ENCODE assay signal across 9 cellular contexts in the genomic region with DNA sequence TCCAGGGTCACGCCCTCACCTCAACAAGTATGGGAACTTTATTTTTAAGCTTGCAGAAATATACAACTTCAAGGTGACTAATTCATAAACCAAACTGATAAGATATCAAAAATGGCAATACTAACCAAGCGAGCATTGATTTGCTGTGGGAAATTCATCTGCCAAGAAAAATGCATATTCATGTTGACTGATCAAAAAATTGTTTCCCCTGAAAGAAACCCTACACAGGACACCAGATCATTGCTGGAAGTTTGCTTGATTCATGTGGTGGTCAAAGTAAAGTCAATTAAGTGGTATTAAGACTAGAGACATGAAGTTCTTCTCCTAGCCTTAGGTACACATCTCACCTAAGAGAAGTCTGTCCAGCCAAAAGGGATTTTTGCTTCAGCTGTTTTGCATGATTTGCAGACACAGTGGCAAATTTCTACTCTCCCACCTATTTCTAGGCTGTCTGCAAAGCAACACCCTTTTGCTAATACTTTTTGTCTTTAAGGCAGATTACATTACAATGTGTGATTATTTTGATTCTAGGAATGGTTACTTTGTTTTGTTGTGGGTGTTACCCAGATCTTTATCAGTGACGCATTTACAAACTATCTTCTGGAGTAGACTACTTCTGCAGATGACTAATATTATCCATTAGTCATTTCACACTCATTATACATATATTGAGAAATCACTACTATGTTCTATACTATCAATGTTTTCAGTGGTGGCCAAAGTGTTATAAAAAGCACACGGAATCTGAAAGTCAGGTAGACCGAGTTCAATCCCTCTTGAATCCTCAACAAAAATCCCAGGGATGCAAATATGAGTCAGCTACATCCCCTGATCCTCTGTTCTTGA. TPM values are rescaled to one million over a fixed set of nuclear protein-coding genes. Genes with fewer than 3 reads are reported as not detected.
DNase-seq lines count a peak whose midpoint lies in the region; ATAC-seq and TF ChIP-seq lines count a peak whose summit lies in the region.
"Had no signal": no experiment of that assay in that cellular context is flagged by ENCODE, and none has a peak within 500 bp of the region (broad histone marks: within the 10 kb centered on the region; RNA-seq: fewer than 3 reads in every experiment).

No MANE protein-coding gene starts in this region.

- no peaks in the 10 kb centered on the region for H3K27me3 Mint-ChIP-seq in nephron progenitor cell (ENCODE audit: low read depth, poor library complexity)

- H3K9ac ChIP-seq in smooth muscle cell (ENCODE audit: low read depth), result no peak overlapping the region
- no peak overlapping the region for H3K9ac ChIP-seq in Karpas-422 (ENCODE audit: low read length)

- H3K9me2 ChIP-seq in Karpas-422 (replicated peaks; ENCODE audit: insufficient read depth, low read length), result no peaks in the 10 kb centered on the region

- H3K4me3 ChIP-seq in astrocyte of the cerebellum (ENCODE audit: low read depth, low read length) (no peak overlapping the region), smooth muscle cell (no peak overlapping the region), Karpas-422 (ENCODE audit: low read length) (no peak overlapping the region)

- H3K27ac ChIP-seq in smooth muscle cell (ENCODE audit: low read depth) (peak overlapping the region; percentile 67), Karpas-422 (ENCODE audit: low read length) (no peak overlapping the region)

- 84% methylated on average over 5 of the region's 5 CpGs for WGBS in smooth muscle cell (ENCODE audit: low lambda C conversion rate)

- H3F3A ChIP-seq in smooth muscle cell (ENCODE audit: low read depth), result no peaks in the 10 kb centered on the region

- H3K36me3 Mint-ChIP-seq in nephron progenitor cell (ENCODE audit: low read depth), result peaks cover 10% of the 10 kb centered on the region

- no peaks in the 10 kb centered on the region for H3K79me2 ChIP-seq in smooth muscle cell (ENCODE audit: low read depth)
- H3K79me2 ChIP-seq in Karpas-422 (ENCODE audit: low read length), result no peaks in the 10 kb centered on the region

- ATAC-seq in GM21360 (IDR thresholded peaks at IDR 0.05; ENCODE audit: unreplicated experiment) (peak; percentile 85), HG03521 (IDR thresholded peaks at IDR 0.05; ENCODE audit: unreplicated experiment) (peak; percentile 71)

- no peak overlapping the region for H3K27ac Mint-ChIP-seq in nephron progenitor cell

- peak; percentile 78 for DNase-seq in ELR (ENCODE audit: low read depth)
- DNase-seq in astrocyte of the cerebellum (ENCODE audit: low read depth), result peak; percentile 23
- no peak for DNase-seq in smooth muscle cell (lab: John Stamatoyannopoulos, UW; ENCODE audit: unreplicated experiment)
- DNase-seq in Karpas-422, result no peak
- DNase-seq in nephron progenitor cell, result no peak
- DNase-seq in COR-L47 (lab: John Stamatoyannopoulos, UW), result no peak
- DNase-seq: IMR-90 had no signal

- H3K4me1 Mint-ChIP-seq in nephron progenitor cell, result peaks cover 23% of the 10 kb centered on the region

- H4K20me1 ChIP-seq in smooth muscle cell (ENCODE audit: low read depth), result no peaks in the 10 kb centered on the region
- H4K20me1 ChIP-seq in Karpas-422 (ENCODE audit: insufficient read depth, low read depth, low read length), result no peaks in the 10 kb centered on the region

- H3K4me3 Mint-ChIP-seq in nephron progenitor cell, result no peak overlapping the region

- no peak overlapping the region for H3K4me2 ChIP-seq in smooth muscle cell
- H3K4me2 ChIP-seq in Karpas-422 (ENCODE audit: low read depth, low read length, poor library complexity, severe bottlenecking), result no peak overlapping the region

- in situ Hi-C loops in astrocyte of the cerebellum (cut with HindIII; ENCODE audit: low sequenced_read_pairs), result no loop called here

- H3K36me3 ChIP-seq in smooth muscle cell (ENCODE audit: low read depth) (no peaks in the 10 kb centered on the region), Karpas-422 (ENCODE audit: insufficient read depth, low read length) (no peaks in the 10 kb centered on the region)

- H3K27me3 ChIP-seq in smooth muscle cell (ENCODE audit: low read depth) (no peaks in the 10 kb centered on the region), Karpas-422 (ENCODE audit: low read length) (no peaks in the 10 kb centered on the region)

- no peak for TF ChIP-seq CTCF in astrocyte of the cerebellum (IDR thresholded peaks at IDR 0.05; ENCODE audit: low read depth, low read length, missing control alignments)
- TF ChIP-seq CTCF in smooth muscle cell (IDR thresholded peaks at IDR 0.05; ENCODE audit: borderline replicate concordance, insufficient read depth, poor library complexity, severe bottlenecking), result no peak
- TF ChIP-seq CTCF in nephron progenitor cell (IDR thresholded peaks at IDR 0.05), result no peak

- H2AFZ ChIP-seq in smooth muscle cell (ENCODE audit: low read depth) (no peak overlapping the region), Karpas-422 (ENCODE audit: low read length) (no peak overlapping the region)

- H3K4me1 ChIP-seq in smooth muscle cell (ENCODE audit: low read depth), result no peaks in the 10 kb centered on the region
- no peaks in the 10 kb centered on the region for H3K4me1 ChIP-seq in Karpas-422 (ENCODE audit: low read length)

- H3K9me3 ChIP-seq in smooth muscle cell (replicated peaks; ENCODE audit: low read depth), result no peaks in the 10 kb centered on the region
- H3K9me3 ChIP-seq in Karpas-422 (ENCODE audit: low read length), result peaks cover 6% of the 10 kb centered on the region; the same call in 1 of the 2 replicates

- H3K9me3 Mint-ChIP-seq in nephron progenitor cell, result peaks cover 19% of the 10 kb centered on the region

RNA-seq across cellular contexts. Expression of gene SAMSN1, which starts 12.3 kb away (rescaled TPM):
- 0.13 TPM in 1 of 2 replicates, not detected in the other for total RNA-seq in smooth muscle cell
- not detected in 2 replicates for polyA plus RNA-seq in smooth muscle cell
- total RNA-seq in Karpas-422 (2014; rRNA removed; shearing (Covaris generic); ENCODE audit: low replicate concordance), result not detected in 2 replicates
- total RNA-seq: IMR-90 had no signal
- polyA plus RNA-seq: IMR-90 had no signal

Comparison
In these comparisons a context has a peak if more than half of its experiments do, and no peak if none do; other contexts are left out.
1. DNase-seq: peak in ELR (single experiment) and astrocyte of the cerebellum (single experiment); none in smooth muscle cell (single experiment), Karpas-422 (single experiment), nephron progenitor cell (single experiment) and COR-L47 (single experiment).